In genomic region chrX:72086995-72087394, GRCh38 we compare ENCODE assay signal across 40 cellular contexts. TPM values are rescaled to one million over a fixed set of nuclear protein-coding genes. Genes with fewer than 3 reads are reported as not detected.
"Had no signal": no experiment of that assay in that cellular context is flagged by ENCODE, and none has a peak within 500 bp of the region (broad histone marks: within the 10 kb centered on the region; RNA-seq: fewer than 3 reads in every experiment).

No MANE protein-coding gene starts in this region.

- H3K4me1 Mint-ChIP-seq: activated naive CD4-positive, alpha-beta T cell treated with anti-CD3 and anti-CD28 coated beads, Interleukin-2, amount 10 ng/mL, durations not matched to agents 7 days and 5 days; activated naive CD4-positive, alpha-beta T cell treated with anti-CD3 and anti-CD28 coated beads, Interleukin-2, amount 50 U/mL, for 24 hours; activated naive CD8-positive, alpha-beta T cell treated with anti-CD3 and anti-CD28 coated beads, Interleukin-2, amount 10 ng/mL, durations not matched to agents 7 days and 5 days; activated naive CD8-positive, alpha-beta T cell treated with anti-CD3 and anti-CD28 coated beads, Interleukin-2, amount 50 U/mL, for 24 hours; activated T-helper 17 cell treated with anti-CD3 and anti-CD28 coated beads, Interleukin-2, amount 50 U/mL, for 72 hours had no signal

- H3K4me1 ChIP-seq: ascending aorta, body of pancreas, breast epithelium had no signal

- H3K27ac Mint-ChIP-seq: activated naive CD4-positive, alpha-beta T cell treated with anti-CD3 and anti-CD28 coated beads for 36 hours; activated naive CD4-positive, alpha-beta T cell treated with anti-CD3 and anti-CD28 coated beads, Interleukin-2, amount 10 ng/mL, durations not matched to agents 7 days and 5 days; activated naive CD4-positive, alpha-beta T cell treated with anti-CD3 and anti-CD28 coated beads, Interleukin-2, amount 50 U/mL, for 24 hours; activated naive CD4-positive, alpha-beta T cell treated with anti-CD3 and anti-CD28 coated beads, Interleukin-2, amount 50 U/mL, for 72 hours; activated naive CD8-positive, alpha-beta T cell; activated naive CD8-positive, alpha-beta T cell treated with anti-CD3 and anti-CD28 coated beads for 36 hours; activated naive CD8-positive, alpha-beta T cell treated with anti-CD3 and anti-CD28 coated beads, Interleukin-2, amount 10 ng/mL, durations not matched to agents 7 days and 5 days; activated naive CD8-positive, alpha-beta T cell treated with anti-CD3 and anti-CD28 coated beads, Interleukin-2, amount 50 U/mL, for 24 hours; activated T-cell treated with anti-CD3 and anti-CD28 coated beads, Interleukin-2, amount 50 U/mL, for 24 hours; activated T-cell treated with anti-CD3 and anti-CD28 coated beads, Interleukin-2, amount 50 U/mL, for 72 hours; activated T-helper 1 cell treated with anti-CD3 and anti-CD28 coated beads, Interleukin-12 subunit alpha, Interleukin-12 subunit beta, Interleukin-2, Interleukin-4 antibody, amounts not matched to agents 30 ng/mL and 10 ng/mL and 1 ng/mL, durations not matched to agents 14 hours and 24 hours and 36 hours; activated T-helper 17 cell treated with anti-CD3 and anti-CD28 coated beads, Interleukin-2, amount 50 U/mL, for 72 hours; activated T-helper 2 cell treated with anti-CD3 and anti-CD28 coated beads, Interferon-gamma antibody, Interleukin-2, Interleukin-4, amounts not matched to agents 10 μg/mL and 5 μg/mL and 100 μg/mL, durations not matched to agents 14 hours and 24 hours and 36 hours; brain had no signal

- ATAC-seq: activated naive CD4-positive, alpha-beta T cell treated with anti-CD3 and anti-CD28 coated beads, Interleukin-2, amount 50 U/mL, for 72 hours; activated naive CD8-positive, alpha-beta T cell treated with anti-CD3 and anti-CD28 coated beads, Interleukin-2, amount 50 U/mL, for 24 hours; activated T-cell treated with anti-CD3 and anti-CD28 coated beads, Interleukin-2, amount 50 U/mL, for 4 hours; activated T-cell treated with anti-CD3 and anti-CD28 coated beads, Interleukin-2, amount 50 U/mL, for 72 hours; activated T-helper 17 cell treated with anti-CD3 and anti-CD28 coated beads, Interleukin-2, amount 50 U/mL, for 72 hours; body of pancreas had no signal

- H3K36me3 Mint-ChIP-seq: activated naive CD4-positive, alpha-beta T cell treated with anti-CD3 and anti-CD28 coated beads, Interleukin-2, amount 10 ng/mL, durations not matched to agents 7 days and 5 days; activated naive CD4-positive, alpha-beta T cell treated with anti-CD3 and anti-CD28 coated beads, Interleukin-2, amount 50 U/mL, for 24 hours; activated naive CD4-positive, alpha-beta T cell treated with anti-CD3 and anti-CD28 coated beads, Interleukin-2, amount 50 U/mL, for 72 hours; activated naive CD8-positive, alpha-beta T cell; activated naive CD8-positive, alpha-beta T cell treated with anti-CD3 and anti-CD28 coated beads for 36 hours; activated naive CD8-positive, alpha-beta T cell treated with anti-CD3 and anti-CD28 coated beads, Interleukin-2, amount 10 ng/mL, durations not matched to agents 7 days and 5 days; brain had no signal

- H3K4me3 ChIP-seq: adrenal gland, ascending aorta, body of pancreas, breast epithelium, cardiac muscle cell had no signal

- H3K9me3 ChIP-seq: adrenal gland, ascending aorta, body of pancreas, breast epithelium had no signal

- H3K9me3 Mint-ChIP-seq: activated naive CD4-positive, alpha-beta T cell treated with anti-CD3 and anti-CD28 coated beads for 36 hours; activated naive CD4-positive, alpha-beta T cell treated with anti-CD3 and anti-CD28 coated beads, Interleukin-2, amount 10 ng/mL, durations not matched to agents 7 days and 5 days; activated naive CD4-positive, alpha-beta T cell treated with anti-CD3 and anti-CD28 coated beads, Interleukin-2, amount 50 U/mL, for 24 hours; activated naive CD4-positive, alpha-beta T cell treated with anti-CD3 and anti-CD28 coated beads, Interleukin-2, amount 50 U/mL, for 72 hours; activated naive CD8-positive, alpha-beta T cell treated with anti-CD3 and anti-CD28 coated beads for 36 hours; activated naive CD8-positive, alpha-beta T cell treated with anti-CD3 and anti-CD28 coated beads, Interleukin-2, amount 10 ng/mL, durations not matched to agents 7 days and 5 days; activated naive CD8-positive, alpha-beta T cell treated with anti-CD3 and anti-CD28 coated beads, Interleukin-2, amount 50 U/mL, for 24 hours; activated T-cell treated with anti-CD3 and anti-CD28 coated beads, Interleukin-2, amount 50 U/mL, for 24 hours; activated T-cell treated with anti-CD3 and anti-CD28 coated beads, Interleukin-2, amount 50 U/mL, for 4 hours; activated T-cell treated with anti-CD3 and anti-CD28 coated beads, Interleukin-2, amount 50 U/mL, for 72 hours; activated T-helper 1 cell treated with anti-CD3 and anti-CD28 coated beads, Interleukin-12 subunit alpha, Interleukin-12 subunit beta, Interleukin-2, Interleukin-4 antibody, amounts not matched to agents 30 ng/mL and 10 ng/mL and 1 ng/mL, durations not matched to agents 14 hours and 24 hours and 36 hours; activated T-helper 17 cell treated with anti-CD3 and anti-CD28 coated beads, Interleukin-2, amount 50 U/mL, for 72 hours; activated T-helper 2 cell treated with anti-CD3 and anti-CD28 coated beads, Interferon-gamma antibody, Interleukin-2, Interleukin-4, amounts not matched to agents 10 μg/mL and 5 μg/mL and 100 μg/mL, durations not matched to agents 14 hours and 24 hours and 36 hours; central memory CD8-positive, alpha-beta T cell had no signal

- DNase-seq: activated effector memory CD4-positive, alpha-beta T cell treated with anti-CD3 and anti-CD28 coated beads, Interleukin-2, amount 50 U/mL, for 16 hours; activated effector memory CD4-positive, alpha-beta T cell treated with Interleukin-2 at 50 U/mL for 16 hours; activated gamma-delta T cell; activated gamma-delta T cell treated with Interleukin-2 at 50 U/mL for 16 hours; activated naive CD4-positive, alpha-beta T cell; activated naive CD4-positive, alpha-beta T cell treated with anti-CD3 and anti-CD28 coated beads for 36 hours; activated naive CD4-positive, alpha-beta T cell treated with anti-CD3 and anti-CD28 coated beads, Interleukin-2, amount 10 ng/mL, durations not matched to agents 7 days and 5 days; activated naive CD4-positive, alpha-beta T cell treated with anti-CD3 and anti-CD28 coated beads, Interleukin-2, amount 50 U/mL, for 16 hours; activated naive CD4-positive, alpha-beta T cell treated with Interleukin-2 at 50 U/mL for 16 hours; activated naive CD8-positive, alpha-beta T cell treated with anti-CD3 and anti-CD28 coated beads for 36 hours; activated naive CD8-positive, alpha-beta T cell treated with anti-CD3 and anti-CD28 coated beads, Interleukin-2, amount 10 ng/mL, durations not matched to agents 7 days and 5 days; activated naive CD8-positive, alpha-beta T cell treated with anti-CD3 and anti-CD28 coated beads, Interleukin-2, amount 50 U/mL, for 24 hours; activated T-cell treated with anti-CD3 and anti-CD28 coated beads, Interleukin-2, amount 50 U/mL, for 1 hour; activated T-cell treated with anti-CD3 and anti-CD28 coated beads, Interleukin-2, amount 50 U/mL, for 24 hours; activated T-cell treated with anti-CD3 and anti-CD28 coated beads, Interleukin-2, amount 50 U/mL, for 4 hours; activated T-cell treated with anti-CD3 and anti-CD28 coated beads, Interleukin-2, amount 50 U/mL, for 48 hours; activated T-cell treated with anti-CD3 and anti-CD28 coated beads, Interleukin-2, amount 50 U/mL, for 72 hours; adrenal gland; amniotic stem cell; amygdala; anterior cingulate cortex; aorta; body of pancreas; brain microvascular endothelial cell; caudate nucleus; central memory CD4-positive, alpha-beta T cell; cerebellar nuclear complex had no signal

- H3K27me3 Mint-ChIP-seq: activated naive CD4-positive, alpha-beta T cell treated with anti-CD3 and anti-CD28 coated beads, Interleukin-2, amount 50 U/mL, for 24 hours; activated naive CD8-positive, alpha-beta T cell treated with anti-CD3 and anti-CD28 coated beads, Interleukin-2, amount 50 U/mL, for 24 hours; activated T-helper 17 cell treated with anti-CD3 and anti-CD28 coated beads, Interleukin-2, amount 50 U/mL, for 72 hours; brain; central memory CD8-positive, alpha-beta T cell had no signal

- FAIRE-seq: astrocyte, bronchial epithelial cell had no signal

- H3K4me3 Mint-ChIP-seq: activated naive CD4-positive, alpha-beta T cell treated with anti-CD3 and anti-CD28 coated beads for 36 hours; activated naive CD4-positive, alpha-beta T cell treated with anti-CD3 and anti-CD28 coated beads, Interleukin-2, amount 10 ng/mL, durations not matched to agents 7 days and 5 days; activated naive CD4-positive, alpha-beta T cell treated with anti-CD3 and anti-CD28 coated beads, Interleukin-2, amount 50 U/mL, for 24 hours; activated naive CD8-positive, alpha-beta T cell; activated naive CD8-positive, alpha-beta T cell treated with anti-CD3 and anti-CD28 coated beads for 36 hours; activated naive CD8-positive, alpha-beta T cell treated with anti-CD3 and anti-CD28 coated beads, Interleukin-2, amount 10 ng/mL, durations not matched to agents 7 days and 5 days; activated naive CD8-positive, alpha-beta T cell treated with anti-CD3 and anti-CD28 coated beads, Interleukin-2, amount 50 U/mL, for 24 hours; activated T-cell treated with anti-CD3 and anti-CD28 coated beads, Interleukin-2, amount 50 U/mL, for 24 hours; activated T-cell treated with anti-CD3 and anti-CD28 coated beads, Interleukin-2, amount 50 U/mL, for 4 hours; activated T-cell treated with anti-CD3 and anti-CD28 coated beads, Interleukin-2, amount 50 U/mL, for 72 hours; activated T-helper 1 cell treated with anti-CD3 and anti-CD28 coated beads, Interleukin-12 subunit alpha, Interleukin-12 subunit beta, Interleukin-2, Interleukin-4 antibody, amounts not matched to agents 30 ng/mL and 10 ng/mL and 1 ng/mL, durations not matched to agents 14 hours and 24 hours and 36 hours; activated T-helper 17 cell treated with anti-CD3 and anti-CD28 coated beads, Interleukin-2, amount 50 U/mL, for 72 hours; brain; central memory CD8-positive, alpha-beta T cell had no signal

- H3K27ac ChIP-seq: adrenal gland, ascending aorta, body of pancreas, brain microvascular endothelial cell, breast epithelium, cardiac muscle cell had no signal

- H3K36me3 ChIP-seq: adrenal gland, ascending aorta, brain microvascular endothelial cell, breast epithelium, cardiac muscle cell had no signal

RNA-seq across cellular contexts. Expression of gene RTL5, which starts 44.7 kb away (rescaled TPM):
- total RNA-seq: bronchial epithelial cell had no signal
